25 cellular contexts compared by ENCODE assay signal in the genomic region with DNA sequence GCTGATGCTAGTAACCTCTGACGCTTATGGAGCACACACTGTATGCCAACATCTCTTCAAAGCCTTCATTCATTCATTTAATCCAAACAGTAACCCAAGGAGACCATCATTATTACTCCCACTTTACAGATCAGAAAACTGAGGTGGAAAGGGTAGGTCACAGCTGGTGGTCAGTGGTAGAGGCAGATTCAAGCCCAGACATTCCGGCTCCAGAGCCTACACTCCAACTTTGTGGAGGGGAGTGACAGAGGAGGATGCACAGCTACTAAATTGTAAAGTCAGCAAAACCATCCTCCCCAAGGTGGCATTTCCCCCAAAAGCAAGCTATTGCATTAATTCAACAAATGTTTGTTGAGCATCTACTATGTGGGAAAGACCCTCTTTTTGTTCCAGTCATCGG.
A peak's percentile ranks its signal among the peaks of the same experiment; 100 is the strongest.
DNase-seq lines count a peak whose midpoint lies in the region; ATAC-seq, FAIRE-seq and TF ChIP-seq lines count a peak whose summit lies in the region.
"Had no signal": no experiment of that assay in that cellular context is flagged by ENCODE, and none has a peak within 500 bp of the region (broad histone marks: within the 10 kb centered on the region; RNA-seq: fewer than 3 reads in every experiment).

No MANE protein-coding gene starts in this region.

- H3K27ac ChIP-seq in BLaER1 treated with 17β-estradiol and CSF1 and Interleukin-3, amounts not matched to agents 10 nM and 100 nM, result peak overlapping the region in 10 of 11 experiments; percentile 56 to 93 (median 79); a peak in 20 of 22 replicates
- H3K27ac ChIP-seq in endothelial cell of umbilical vein (ENCODE audit: insufficient read depth, low read depth, low read length), result peak overlapping the region; percentile 53
- H3K27ac ChIP-seq in spleen, result peak overlapping the region in 7 of 8 donors; percentile 55 to 92 (median 79)
- H3K27ac ChIP-seq in adrenal gland, result peak overlapping the region in 2 of 5 donors; percentile 83 to 92
- H3K27ac ChIP-seq: RWPE1, SK-N-MC had no signal

- peaks cover 16 to 23% (median 19%) of the 10 kb centered on the region in 3 donors for H3K4me1 Mint-ChIP-seq in T-cell

- no peaks in the 10 kb centered on the region for H3K9me2 ChIP-seq in Loucy (replicated peaks; ENCODE audit: low read depth, low read length)

- DNase-seq in endothelial cell of umbilical vein (ENCODE audit: low read depth, low spot score), result no peak
- no peak for DNase-seq in spleen
- no peak for DNase-seq in HTR-8/SVneo (ENCODE audit: insufficient read length, low spot score)
- DNase-seq in T-cell, result no peak
- no peak for DNase-seq in adrenal gland
- DNase-seq in HUDEP-2 (lab: John Stamatoyannopoulos, UW; ENCODE audit: unreplicated experiment in 76 of 76), result no peak
- DNase-seq: CD8-positive, alpha-beta T cell; DND-41; H9; HFFc6; Karpas-422; NCI-H1417; NCI-H1694 treated with DMSO at 0.1 percent for 48 hours; NCI-H2081 treated with DMSO at 0.1 percent for 48 hours; NCI-H446 treated with DMSO at 0.1 percent for 48 hours; NCI-H526 treated with DMSO at 0.1 percent for 48 hours; SHP77 treated with DMSO at 0.1 percent for 48 hours; SW 1271 had no signal

- H4K20me1 ChIP-seq in BLaER1 treated with 17β-estradiol and CSF1 and Interleukin-3, amounts not matched to agents 10 nM and 100 nM, result no peaks in the 10 kb centered on the region
- H4K20me1 ChIP-seq in Loucy (ENCODE audit: insufficient read depth, low read length, poor library complexity, severe bottlenecking) (no peaks in the 10 kb centered on the region), endothelial cell of umbilical vein (replicated peaks; ENCODE audit: control insufficient read depth, extremely low read depth, insufficient read depth, low read length) (no peaks in the 10 kb centered on the region)

- no peak overlapping the region for H3K27ac Mint-ChIP-seq in T-cell
- H3K27ac Mint-ChIP-seq: CD8-positive, alpha-beta T cell; H9; HFFc6; IgD-negative memory B cell had no signal

- peak overlapping the region in 1 of 10 experiments; percentile 21; a peak in 1 of 20 replicates for H3K4me3 ChIP-seq in BLaER1 treated with 17β-estradiol and CSF1 and Interleukin-3, amounts not matched to agents 10 nM and 100 nM
- H3K4me3 ChIP-seq in Loucy (ENCODE audit: low read length, poor library complexity, severe bottlenecking) (no peak overlapping the region), endothelial cell of umbilical vein (replicated peaks in 1 of 3; ENCODE audit: insufficient read depth in 1 of 3, low read depth in 1 of 3, low read length in 3 of 3) (no peak overlapping the region), spleen (peak overlapping the region in 1 of 8 donors; percentile 50), adrenal gland (no peak overlapping the region)
- H3K4me3 ChIP-seq: SK-N-MC had no signal

- dilution Hi-C loops in endothelial cell of umbilical vein (cut with MboI; ENCODE audit: extremely low pct_ligation_motif_present, low sequenced_read_pairs), result no loop called here

- H3F3A ChIP-seq in Loucy (ENCODE audit: low read depth), result no peaks in the 10 kb centered on the region

- no peak for ATAC-seq in T-cell (replicated peaks in 1 of 4)
- ATAC-seq: CD8-positive, alpha-beta T cell had no signal

- BruUV-seq in endothelial cell of umbilical vein (replicated peaks; lab: Mats Ljungman, UMichigan), result no TSS peak

- H3K36me3 ChIP-seq in BLaER1 treated with 17β-estradiol and CSF1 and Interleukin-3, amounts not matched to agents 10 nM and 100 nM, result no peaks in the 10 kb centered on the region
- H3K36me3 ChIP-seq in Loucy (ENCODE audit: insufficient read depth, low read length), result no peaks in the 10 kb centered on the region
- H3K36me3 ChIP-seq in endothelial cell of umbilical vein (ENCODE audit: control insufficient read depth in 2 of 2, extremely low read depth in 1 of 2, insufficient read depth in 2 of 2, low read length in 2 of 2), result no peaks in the 10 kb centered on the region
- no peaks in the 10 kb centered on the region for H3K36me3 ChIP-seq in spleen
- H3K36me3 ChIP-seq in adrenal gland (replicated peaks in 1 of 2), result no peaks in the 10 kb centered on the region

- WGBS in spleen, 5 donors, result 69 to 88% (median 85%) methylated on average over 3 of the region's 3 CpGs
- WGBS in adrenal gland, 4 donors, result 92 to 97% (median 93%) methylated on average over 3 of the region's 3 CpGs

- H2AFZ ChIP-seq in Loucy (ENCODE audit: low read length), result peak overlapping the region; percentile 55; the same call in 1 of the 2 replicates
- peak overlapping the region; percentile 13 for H2AFZ ChIP-seq in endothelial cell of umbilical vein (ENCODE audit: low read depth, low read length)

- POLR2A ChIA-PET in endothelial cell of umbilical vein (lab: Charles Lee) (interaction anchor here (1.0 kb wide), 1 partner anchor 14 kb away, joined by 4 read pairs; no protein-coding TSS in a partner anchor), T-cell (lab: Charles Lee) (no interaction called here)

- H3K27me3 ChIP-seq in BLaER1 treated with 17β-estradiol and CSF1 and Interleukin-3, amounts not matched to agents 10 nM and 100 nM, result no peaks in the 10 kb centered on the region
- H3K27me3 ChIP-seq in Loucy (ENCODE audit: insufficient read depth, low read length, poor library complexity, severe bottlenecking), result no peaks in the 10 kb centered on the region
- H3K27me3 ChIP-seq in endothelial cell of umbilical vein (ENCODE audit: control insufficient read depth in 2 of 2, insufficient read depth in 2 of 2, low read length in 2 of 2), result no peaks in the 10 kb centered on the region
- H3K27me3 ChIP-seq in spleen (replicated peaks in 1 of 7), result no peaks in the 10 kb centered on the region
- no peaks in the 10 kb centered on the region for H3K27me3 ChIP-seq in adrenal gland

- no peaks in the 10 kb centered on the region for H3K79me2 ChIP-seq in Loucy (ENCODE audit: insufficient read depth, low read length)
- H3K79me2 ChIP-seq in endothelial cell of umbilical vein (ENCODE audit: control insufficient read depth, insufficient read depth, low read length), result no peaks in the 10 kb centered on the region

- no peaks in the 10 kb centered on the region for H3K36me3 Mint-ChIP-seq in T-cell
- H3K36me3 Mint-ChIP-seq: CD8-positive, alpha-beta T cell; IgD-negative memory B cell had no signal

- H3K9me3 Mint-ChIP-seq in T-cell, result no peaks in the 10 kb centered on the region
- H3K9me3 Mint-ChIP-seq: CD8-positive, alpha-beta T cell; H9; HFFc6; IgD-negative memory B cell had no signal

- intact Hi-C loops in endothelial cell of umbilical vein (cut with micrococcal nuclease), result no loop called here
- intact Hi-C loops in spleen (cut with DNase I; ENCODE audit: low total_unique reads), result no loop called here
- intact Hi-C loops in adrenal gland (cut with DNase I), result no loop called here

- FAIRE-seq in endothelial cell of umbilical vein (lab: Jason Lieb, UNC) (no peak), HTR-8/SVneo (lab: Jason Lieb, UNC) (no peak)
- FAIRE-seq: G401.6, GM19239 had no signal

- peaks cover 0 to 4% of the 10 kb centered on the region in 2 donors for H3K27me3 Mint-ChIP-seq in T-cell

- peak overlapping the region; percentile 66 to 86 (median 79) for H3K4me2 ChIP-seq in BLaER1 treated with 17β-estradiol and CSF1 and Interleukin-3, amounts not matched to agents 10 nM and 100 nM
- H3K4me2 ChIP-seq in Loucy (ENCODE audit: low read depth, low read length, poor library complexity, severe bottlenecking), result no peak overlapping the region
- H3K4me2 ChIP-seq in endothelial cell of umbilical vein (ENCODE audit: insufficient read depth, low read length), result no peak overlapping the region

- no peaks in the 10 kb centered on the region for H3K9me3 ChIP-seq in BLaER1 treated with 17β-estradiol and CSF1 and Interleukin-3, amounts not matched to agents 10 nM and 100 nM (replicated peaks in 1 of 11)
- no peaks in the 10 kb centered on the region for H3K9me3 ChIP-seq in Loucy (ENCODE audit: insufficient read depth, low read depth, low read length)
- H3K9me3 ChIP-seq in endothelial cell of umbilical vein (replicated peaks; ENCODE audit: control insufficient read depth, insufficient read depth, low read length), result no peaks in the 10 kb centered on the region
- no peaks in the 10 kb centered on the region for H3K9me3 ChIP-seq in spleen
- H3K9me3 ChIP-seq in adrenal gland (replicated peaks in 1 of 3), result no peaks in the 10 kb centered on the region

- H3K9me1 ChIP-seq in endothelial cell of umbilical vein (replicated peaks; ENCODE audit: control insufficient read depth, extremely low read depth, insufficient read depth, low read length), result no peaks in the 10 kb centered on the region

- H3K4me3 Mint-ChIP-seq in T-cell, result no peak overlapping the region
- H3K4me3 Mint-ChIP-seq: CD8-positive, alpha-beta T cell; H9; HFFc6 had no signal

- TF ChIP-seq POLR2A in endothelial cell of umbilical vein (IDR thresholded peaks at IDR 0.05; ENCODE audit: low read depth, low read length) (no peak), spleen (IDR thresholded peaks at IDR 0.05) (no peak), adrenal gland (IDR thresholded peaks at IDR 0.05) (no peak)

- CTCF ChIA-PET in endothelial cell of umbilical vein (lab: Charles Lee) (interaction anchor here (1.5 kb wide), 2 partner anchors 12 to 14 kb away, joined by 3 to 5 read pairs; no protein-coding TSS in a partner anchor), T-cell (lab: Charles Lee) (no interaction called here)

- H3K9ac ChIP-seq in BLaER1 treated with 17β-estradiol and CSF1 and Interleukin-3, amounts not matched to agents 10 nM and 100 nM, result peak overlapping the region in 5 of 11 experiments; percentile 4 to 31 (median 13); a peak in 7 of 22 replicates
- no peak overlapping the region for H3K9ac ChIP-seq in Loucy (ENCODE audit: low read depth, low read length, poor library complexity, severe bottlenecking)
- H3K9ac ChIP-seq in endothelial cell of umbilical vein (replicated peaks; ENCODE audit: extremely low read depth, insufficient read depth, low read length), result no peak overlapping the region

- TF ChIP-seq CTCF in Loucy (conservative IDR thresholded peaks at IDR 0.05; ENCODE audit: low read length), result no peak
- TF ChIP-seq CTCF in endothelial cell of umbilical vein (IDR thresholded peaks at IDR 0.05; ENCODE audit: extremely low read depth in 1 of 2, insufficient read depth in 1 of 2, low read depth in 1 of 2, low read length in 2 of 2), result no peak
- TF ChIP-seq CTCF in spleen (IDR thresholded peaks at IDR 0.05 in 8 of 11, conservative IDR thresholded peaks at IDR 0.05 in 3 of 11), result no peak
- no peak for TF ChIP-seq CTCF in adrenal gland (IDR thresholded peaks at IDR 0.05)

- peaks cover 58 to 98% (median 84%) of the 10 kb centered on the region in 10 experiments for H3K4me1 ChIP-seq in BLaER1 treated with 17β-estradiol and CSF1 and Interleukin-3, amounts not matched to agents 10 nM and 100 nM
- peaks cover 10% of the 10 kb centered on the region for H3K4me1 ChIP-seq in Loucy (ENCODE audit: insufficient read depth, low read length, poor library complexity, severe bottlenecking)
- peaks cover 30% of the 10 kb centered on the region for H3K4me1 ChIP-seq in endothelial cell of umbilical vein (ENCODE audit: control insufficient read depth, extremely low read depth, insufficient read depth, low read length)
- peaks cover 0 to 95% (median 30%) of the 10 kb centered on the region in 6 donors for H3K4me1 ChIP-seq in spleen
- peaks cover 21 to 54% of the 10 kb centered on the region in 2 donors for H3K4me1 ChIP-seq in adrenal gland (replicated peaks in 1 of 2)

Comparison
In these comparisons a context has a peak if more than half of its experiments do, and no peak if none do; other contexts are left out.
1. H3K4me2 ChIP-seq: peak in BLaER1 treated with 17β-estradiol and CSF1 and Interleukin-3, amounts not matched to agents 10 nM and 100 nM (11 of 11); none in Loucy (single experiment) and endothelial cell of umbilical vein (single experiment).